ENCODE assay signal across 14 cellular contexts in genomic region chr1:216804107-216804506, GRCh38.
"Had no signal": no experiment of that assay in that cellular context is flagged by ENCODE, and none has a peak within 500 bp of the region (broad histone marks: within the 10 kb centered on the region; RNA-seq: fewer than 3 reads in every experiment).

No MANE protein-coding gene starts in this region.

- H3K36me3 ChIP-seq: colonic mucosa, heart right ventricle, prostate gland, thoracic aorta had no signal

- H3K4me1 ChIP-seq: colonic mucosa, prostate gland had no signal

- DNase-seq: activated B cell treated with CpG ODN at 0.5 μM for 24 hours; activated CD4-positive, alpha-beta T cell treated with anti-CD3 and anti-CD28 coated beads, Interleukin-2, amount 10 ng/mL, durations not matched to agents 24 days and 14 days; activated naive CD4-positive, alpha-beta T cell treated with anti-CD3 and anti-CD28 coated beads, Interleukin-2, amount 10 ng/mL, durations not matched to agents 7 days and 5 days; activated T-cell treated with anti-CD3 and anti-CD28 coated beads for 4 hours; caudate nucleus; colonic mucosa; foreskin melanocyte; heart right ventricle; mesendoderm; stimulated activated CD4-positive, alpha-beta T cell treated with anti-CD3 and anti-CD28 coated beads, Interleukin-4, amount 100 ng/mL, for 4 hours; stimulated activated naive CD8-positive, alpha-beta T cell treated with anti-CD3 and anti-CD28 coated beads, Interleukin-15, amount 100 ng/mL, for 72 hours had no signal

- H3K9me3 ChIP-seq: colonic mucosa, heart right ventricle, prostate gland, thoracic aorta had no signal

- H3K27ac ChIP-seq: colonic mucosa, heart right ventricle, prostate gland, thoracic aorta had no signal

- H3K27me3 ChIP-seq: colonic mucosa, heart right ventricle had no signal

- H3K4me3 ChIP-seq: colonic mucosa, prostate gland, thoracic aorta had no signal

- ATAC-seq: left lobe of liver; stimulated activated naive CD8-positive, alpha-beta T cell treated with anti-CD3 and anti-CD28 coated beads, Interleukin-15, amount 100 ng/mL, for 72 hours had no signal
